19 cellular contexts compared by ENCODE assay signal in the genomic region with DNA sequence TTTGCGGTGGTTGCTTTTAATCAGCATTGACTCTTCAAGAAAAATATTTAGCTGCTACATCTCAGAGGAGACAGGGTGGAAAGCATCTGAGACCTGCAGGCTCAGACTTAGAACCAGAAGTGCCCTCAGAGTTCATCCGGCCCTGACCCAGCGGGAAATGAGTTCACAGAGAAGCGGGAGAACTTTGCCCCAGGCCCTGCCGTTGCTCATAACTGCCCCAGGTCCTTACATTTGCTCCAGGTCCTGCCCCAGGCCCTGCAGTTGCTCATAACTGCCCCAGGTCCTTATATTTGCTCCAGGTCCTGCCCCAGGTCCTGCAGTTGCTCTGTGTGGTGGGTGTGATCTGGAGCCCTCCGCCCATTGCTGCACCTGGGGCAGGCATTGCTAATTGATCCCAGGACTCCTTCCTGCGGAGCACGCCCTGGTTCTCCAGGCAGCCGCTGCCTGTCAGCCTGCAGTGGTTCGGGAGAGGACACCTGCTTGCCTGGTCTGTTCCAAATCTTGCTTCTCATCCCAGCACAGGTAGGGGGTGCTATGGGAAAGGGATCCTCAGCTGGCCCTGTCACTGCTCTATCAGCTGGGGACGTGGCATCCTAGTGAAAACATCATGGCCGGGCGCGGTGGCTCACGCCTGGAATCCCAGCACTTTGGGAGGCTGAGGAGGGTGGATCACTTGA. TPM values are rescaled to one million over a fixed set of nuclear protein-coding genes. Genes with fewer than 3 reads are reported as not detected.
DNase-seq lines count a peak whose midpoint lies in the region; ATAC-seq, FAIRE-seq and TF ChIP-seq lines count a peak whose summit lies in the region.
"Had no signal": no experiment of that assay in that cellular context is flagged by ENCODE, and none has a peak within 500 bp of the region (broad histone marks: within the 10 kb centered on the region; RNA-seq: fewer than 3 reads in every experiment).

No MANE protein-coding gene starts in this region.

- no peaks in the 10 kb centered on the region for H3K9me3 Mint-ChIP-seq in activated naive CD4-positive, alpha-beta T cell treated with anti-CD3 and anti-CD28 coated beads for 36 hours
- no peaks in the 10 kb centered on the region for H3K9me3 Mint-ChIP-seq in activated naive CD4-positive, alpha-beta T cell treated with anti-CD3 and anti-CD28 coated beads, Interleukin-2, amount 10 ng/mL, durations not matched to agents 7 days and 5 days
- H3K9me3 Mint-ChIP-seq: activated naive CD8-positive, alpha-beta T cell treated with anti-CD3 and anti-CD28 coated beads, Interleukin-2, amount 50 U/mL, for 24 hours; stimulated activated effector memory CD8-positive, alpha-beta T cell treated with anti-CD3 and anti-CD28 coated beads, Interleukin-12 subunit alpha, Interleukin-12 subunit beta, amount 100 ng/mL, for 72 hours had no signal

- ATAC-seq in HG03457 (IDR thresholded peaks at IDR 0.05; ENCODE audit: unreplicated experiment) = no peak
- ATAC-seq: activated naive CD8-positive, alpha-beta T cell treated with anti-CD3 and anti-CD28 coated beads, Interleukin-2, amount 50 U/mL, for 24 hours; stimulated activated effector memory CD8-positive, alpha-beta T cell treated with anti-CD3 and anti-CD28 coated beads, Interleukin-12 subunit alpha, Interleukin-12 subunit beta, amount 100 ng/mL, for 72 hours; upper lobe of right lung had no signal

- H3K27me3 ChIP-seq in NT2/D1 (ENCODE audit: insufficient read depth, insufficient read length) (no peaks in the 10 kb centered on the region), esophagus muscularis mucosa (no peaks in the 10 kb centered on the region), small intestine (ENCODE audit: control insufficient read depth in 2 of 2, insufficient read depth in 2 of 2, low read length in 2 of 2) (no peaks in the 10 kb centered on the region)
- H3K27me3 ChIP-seq: upper lobe of right lung had no signal

- CTCF ChIA-PET in activated naive CD4-positive, alpha-beta T cell treated with anti-CD3 and anti-CD28 coated beads for 36 hours (lab: Charles Lee) = no interaction called here
- CTCF ChIA-PET in activated naive CD4-positive, alpha-beta T cell treated with anti-CD3 and anti-CD28 coated beads, Interleukin-2, amount 10 ng/mL, durations not matched to agents 7 days and 5 days (lab: Charles Lee) = no interaction called here

- no peak for TF ChIP-seq CTCF in esophagus muscularis mucosa (IDR thresholded peaks at IDR 0.05)

- H3K4me3 ChIP-seq in NT2/D1 (ENCODE audit: insufficient read length, low read depth) (no peak overlapping the region), esophagus muscularis mucosa (no peak overlapping the region), small intestine (ENCODE audit: low read depth in 1 of 2, low read length in 2 of 2) (no peak overlapping the region)
- H3K4me3 ChIP-seq: upper lobe of right lung had no signal

- no peaks in the 10 kb centered on the region for H3K9me3 ChIP-seq in NT2/D1 (ENCODE audit: insufficient read depth, low read length)
- H3K9me3 ChIP-seq in esophagus muscularis mucosa = no peaks in the 10 kb centered on the region
- no peaks in the 10 kb centered on the region for H3K9me3 ChIP-seq in small intestine (ENCODE audit: control insufficient read depth, low read depth)
- H3K9me3 ChIP-seq: upper lobe of right lung had no signal

- no peak overlapping the region for H3K9ac ChIP-seq in NT2/D1 (ENCODE audit: insufficient read length, low read depth)

- H3K36me3 ChIP-seq in NT2/D1 (ENCODE audit: insufficient read depth, insufficient read length, low read length) = peaks cover 34% of the 10 kb centered on the region
- peaks cover 0 to 47% (median 34%) of the 10 kb centered on the region in 4 donors for H3K36me3 ChIP-seq in esophagus muscularis mucosa
- H3K36me3 ChIP-seq in small intestine (ENCODE audit: control insufficient read depth in 2 of 2, insufficient read depth in 2 of 2, low read length in 2 of 2) = peaks cover 0 to 6% of the 10 kb centered on the region in 2 donors

- TF ChIP-seq EP300 in esophagus muscularis mucosa (IDR thresholded peaks at IDR 0.05) = no peak

- peaks cover 13% of the 10 kb centered on the region for H3K4me1 ChIP-seq in NT2/D1 (ENCODE audit: insufficient read depth, insufficient read length)
- H3K4me1 ChIP-seq in esophagus muscularis mucosa = peaks cover 31 to 84% (median 69%) of the 10 kb centered on the region in 4 donors
- peaks cover 11 to 13% of the 10 kb centered on the region in 2 donors for H3K4me1 ChIP-seq in small intestine (ENCODE audit: control insufficient read depth in 2 of 2, insufficient read depth in 1 of 2, low read depth in 1 of 2, low read length in 1 of 2)

- WGBS in esophagus muscularis mucosa = 91% methylated on average over 15 of the region's 15 CpGs
- WGBS in small intestine, 3 donors = 82 to 90% (median 84%) methylated on average over 15 of the region's 15 CpGs

- no peak overlapping the region for H3K4me3 Mint-ChIP-seq in activated naive CD4-positive, alpha-beta T cell treated with anti-CD3 and anti-CD28 coated beads for 36 hours
- H3K4me3 Mint-ChIP-seq in activated naive CD4-positive, alpha-beta T cell treated with anti-CD3 and anti-CD28 coated beads, Interleukin-2, amount 10 ng/mL, durations not matched to agents 7 days and 5 days = no peak overlapping the region
- H3K4me3 Mint-ChIP-seq: activated naive CD8-positive, alpha-beta T cell treated with anti-CD3 and anti-CD28 coated beads, Interleukin-2, amount 50 U/mL, for 24 hours; stimulated activated effector memory CD8-positive, alpha-beta T cell treated with anti-CD3 and anti-CD28 coated beads, Interleukin-12 subunit alpha, Interleukin-12 subunit beta, amount 100 ng/mL, for 72 hours had no signal

- no peaks in the 10 kb centered on the region for H3K27me3 Mint-ChIP-seq in activated naive CD4-positive, alpha-beta T cell treated with anti-CD3 and anti-CD28 coated beads for 36 hours (ENCODE audit: low read depth)
- H3K27me3 Mint-ChIP-seq in activated naive CD4-positive, alpha-beta T cell treated with anti-CD3 and anti-CD28 coated beads, Interleukin-2, amount 10 ng/mL, durations not matched to agents 7 days and 5 days = no peaks in the 10 kb centered on the region
- H3K27me3 Mint-ChIP-seq: activated naive CD8-positive, alpha-beta T cell treated with anti-CD3 and anti-CD28 coated beads, Interleukin-2, amount 50 U/mL, for 24 hours had no signal

- H3K4me1 Mint-ChIP-seq in activated naive CD4-positive, alpha-beta T cell treated with anti-CD3 and anti-CD28 coated beads for 36 hours (ENCODE audit: low read depth) = no peaks in the 10 kb centered on the region
- no peaks in the 10 kb centered on the region for H3K4me1 Mint-ChIP-seq in activated naive CD4-positive, alpha-beta T cell treated with anti-CD3 and anti-CD28 coated beads, Interleukin-2, amount 10 ng/mL, durations not matched to agents 7 days and 5 days
- H3K4me1 Mint-ChIP-seq: activated naive CD8-positive, alpha-beta T cell treated with anti-CD3 and anti-CD28 coated beads, Interleukin-2, amount 50 U/mL, for 24 hours; stimulated activated effector memory CD8-positive, alpha-beta T cell treated with anti-CD3 and anti-CD28 coated beads, Interleukin-12 subunit alpha, Interleukin-12 subunit beta, amount 100 ng/mL, for 72 hours had no signal

- no peak overlapping the region for H3K27ac Mint-ChIP-seq in activated naive CD4-positive, alpha-beta T cell treated with anti-CD3 and anti-CD28 coated beads for 36 hours
- no peak overlapping the region for H3K27ac Mint-ChIP-seq in activated naive CD4-positive, alpha-beta T cell treated with anti-CD3 and anti-CD28 coated beads, Interleukin-2, amount 10 ng/mL, durations not matched to agents 7 days and 5 days
- H3K27ac Mint-ChIP-seq: activated naive CD8-positive, alpha-beta T cell treated with anti-CD3 and anti-CD28 coated beads, Interleukin-2, amount 50 U/mL, for 24 hours; stimulated activated effector memory CD8-positive, alpha-beta T cell treated with anti-CD3 and anti-CD28 coated beads, Interleukin-12 subunit alpha, Interleukin-12 subunit beta, amount 100 ng/mL, for 72 hours had no signal

- no peak for FAIRE-seq in small intestine (lab: Jason Lieb, UNC)
- FAIRE-seq: endometrium had no signal

- no peak for TF ChIP-seq POLR2A in esophagus muscularis mucosa (IDR thresholded peaks at IDR 0.05; ENCODE audit: low read depth)

- intact Hi-C loops in activated naive CD4-positive, alpha-beta T cell treated with anti-CD3 and anti-CD28 coated beads for 36 hours (cut with micrococcal nuclease) = no loop called here
- intact Hi-C loops in esophagus muscularis mucosa (cut with DNase I) = no loop called here

- peaks cover 5% of the 10 kb centered on the region for H3K36me3 Mint-ChIP-seq in activated naive CD4-positive, alpha-beta T cell treated with anti-CD3 and anti-CD28 coated beads for 36 hours (ENCODE audit: low read depth)
- peaks cover 8% of the 10 kb centered on the region for H3K36me3 Mint-ChIP-seq in activated naive CD4-positive, alpha-beta T cell treated with anti-CD3 and anti-CD28 coated beads, Interleukin-2, amount 10 ng/mL, durations not matched to agents 7 days and 5 days

- DNase-seq in activated naive CD4-positive, alpha-beta T cell treated with anti-CD3 and anti-CD28 coated beads for 36 hours = peak; percentile 12
- no peak for DNase-seq in activated naive CD4-positive, alpha-beta T cell treated with anti-CD3 and anti-CD28 coated beads, Interleukin-2, amount 10 ng/mL, durations not matched to agents 7 days and 5 days
- DNase-seq in NT2/D1 (ENCODE audit: low read depth, low spot score) = peak; percentile 11
- no peak for DNase-seq in esophagus muscularis mucosa (ENCODE audit: extremely low spot score)
- peak; percentile 69 for DNase-seq in small intestine
- no peak for DNase-seq in HUDEP-2 (lab: John Stamatoyannopoulos, UW; ENCODE audit: unreplicated experiment in 76 of 76)
- DNase-seq in stimulated activated naive CD4-positive, alpha-beta T cell treated with Interleukin-2 at 50 U/mL for 16 hours (lab: John Stamatoyannopoulos, UW) = no peak
- DNase-seq: activated CD4-positive, alpha-beta T cell treated with anti-CD3 and anti-CD28 coated beads for 48 hours; activated naive CD8-positive, alpha-beta T cell treated with anti-CD3 and anti-CD28 coated beads, Interleukin-2, amount 50 U/mL, for 24 hours; activated T-cell treated with anti-CD3 and anti-CD28 coated beads, Interleukin-2, amount 50 U/mL, for 1 hour; caudate nucleus; foreskin melanocyte; NCI-H1417 treated with DMSO at 0.1 percent for 48 hours; NCI-H446; nucleus accumbens; upper lobe of right lung had no signal

- H3K27ac ChIP-seq in esophagus muscularis mucosa (replicated peaks in 1 of 4) (peak overlapping the region; percentile 5 to 90 (median 64)), small intestine (ENCODE audit: low read depth in 1 of 2, low read length in 1 of 2) (peak overlapping the region in 1 of 2 donors; percentile 66)
- H3K27ac ChIP-seq: upper lobe of right lung had no signal

RNA-seq across cellular contexts. Expression of gene PPP6R3, which starts 58.1 kb away (rescaled TPM):
- 10 to 100 TPM; 84.7 to 87.0 TPM for total RNA-seq in activated naive CD4-positive, alpha-beta T cell treated with anti-CD3 and anti-CD28 coated beads for 36 hours
- total RNA-seq in esophagus muscularis mucosa = 100 to 1,000 TPM; 106 to 132 (median 116) TPM
- polyA plus RNA-seq in small intestine = 10 to 100 TPM; 30.5 to 39.4 (median 38.7) TPM

Comparison
In these comparisons a context has a peak if more than half of its experiments do, and no peak if none do; other contexts are left out.
1. DNase-seq: peak in activated naive CD4-positive, alpha-beta T cell treated with anti-CD3 and anti-CD28 coated beads for 36 hours (single experiment), NT2/D1 (single experiment) and small intestine (single experiment); none in activated naive CD4-positive, alpha-beta T cell treated with anti-CD3 and anti-CD28 coated beads, Interleukin-2, amount 10 ng/mL, durations not matched to agents 7 days and 5 days (single experiment), esophagus muscularis mucosa (single experiment), HUDEP-2 (0 of 76) and stimulated activated naive CD4-positive, alpha-beta T cell treated with Interleukin-2 at 50 U/mL for 16 hours (single experiment).